ENCODE assay signal across 14 cellular contexts in the genomic region with DNA sequence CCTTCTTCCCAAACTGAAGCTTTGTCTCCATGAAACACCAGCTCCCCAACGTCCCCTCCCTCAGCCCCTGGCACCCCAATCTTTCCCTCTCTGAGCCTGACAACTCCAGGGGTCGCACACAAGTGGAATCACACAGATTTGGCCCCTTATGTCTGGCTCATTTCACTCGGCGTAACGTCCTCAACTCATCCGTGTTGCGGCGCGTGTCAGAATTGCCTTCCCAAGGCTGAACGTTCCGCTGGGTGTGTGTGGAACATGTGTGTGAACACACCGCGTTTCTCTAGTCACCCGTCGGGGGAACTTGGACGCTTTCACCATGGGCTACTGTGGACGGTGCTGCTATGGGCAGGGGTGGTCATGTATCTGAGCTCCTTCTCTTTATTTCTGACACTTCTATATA. TPM values are rescaled to one million over a fixed set of nuclear protein-coding genes. Genes with fewer than 3 reads are reported as not detected.
A peak's percentile ranks its signal among the peaks of the same experiment; 100 is the strongest.
DNase-seq lines count a peak whose midpoint lies in the region; ATAC-seq and TF ChIP-seq lines count a peak whose summit lies in the region.
"Had no signal": no experiment of that assay in that cellular context is flagged by ENCODE, and none has a peak within 500 bp of the region (broad histone marks: within the 10 kb centered on the region; RNA-seq: fewer than 3 reads in every experiment).

No MANE protein-coding gene starts in this region.

- no peak for TF ChIP-seq CTCF in liver (IDR thresholded peaks at IDR 0.05; ENCODE audit: low read depth, low read length, missing input control)

- no peak for ATAC-seq in activated naive CD8-positive, alpha-beta T cell treated with anti-CD3 and anti-CD28 coated beads, Interleukin-2, amount 50 U/mL, for 24 hours
- ATAC-seq in GM21717 (IDR thresholded peaks at IDR 0.05; ENCODE audit: unreplicated experiment) = no peak

- H3K27me3 ChIP-seq in liver (ENCODE audit: control insufficient read depth in 4 of 4, insufficient read depth in 4 of 4, low read length in 3 of 4) (no peaks in the 10 kb centered on the region), subcutaneous abdominal adipose tissue (ENCODE audit: control insufficient read depth in 5 of 5, insufficient read depth in 4 of 5, low read length in 5 of 5) (no peaks in the 10 kb centered on the region)

- no peak for DNase-seq in activated naive CD8-positive, alpha-beta T cell treated with anti-CD3 and anti-CD28 coated beads, Interleukin-2, amount 50 U/mL, for 24 hours
- DNase-seq in SK-N-MC (ENCODE audit: low read depth, low spot score) = no peak
- DNase-seq in iPS-NIHi7 (ENCODE audit: extremely low spot score) = no peak
- no peak for DNase-seq in activated CD8-positive, alpha-beta memory T cell treated with anti-CD3 and anti-CD28 coated beads, Interleukin-2, amount 50 U/mL, for 48 hours
- DNase-seq: amniotic stem cell; DMS153; gastrocnemius medialis; NCI-H2081 treated with DMSO at 0.1 percent for 48 hours; stimulated activated naive CD4-positive, alpha-beta T cell had no signal

- H3K27ac Mint-ChIP-seq in activated naive CD8-positive, alpha-beta T cell = no peak overlapping the region
- no peak overlapping the region for H3K27ac Mint-ChIP-seq in activated naive CD8-positive, alpha-beta T cell treated with anti-CD3 and anti-CD28 coated beads, Interleukin-2, amount 50 U/mL, for 24 hours

- no peaks in the 10 kb centered on the region for H3K27me3 Mint-ChIP-seq in activated naive CD8-positive, alpha-beta T cell
- H3K27me3 Mint-ChIP-seq in activated naive CD8-positive, alpha-beta T cell treated with anti-CD3 and anti-CD28 coated beads, Interleukin-2, amount 50 U/mL, for 24 hours = no peaks in the 10 kb centered on the region

- no peaks in the 10 kb centered on the region for H3K9me3 ChIP-seq in SK-N-MC (ENCODE audit: low read depth, low read length)
- no peaks in the 10 kb centered on the region for H3K9me3 ChIP-seq in liver (ENCODE audit: control insufficient read depth in 4 of 4, low read length in 3 of 4)
- H3K9me3 ChIP-seq in subcutaneous abdominal adipose tissue (ENCODE audit: control insufficient read depth in 5 of 5, low read length in 5 of 5) = no peaks in the 10 kb centered on the region
- H3K9me3 ChIP-seq: gastrocnemius medialis, prostate gland had no signal

- no peaks in the 10 kb centered on the region for H3K9me3 Mint-ChIP-seq in activated naive CD8-positive, alpha-beta T cell (ENCODE audit: low read depth)
- no peaks in the 10 kb centered on the region for H3K9me3 Mint-ChIP-seq in activated naive CD8-positive, alpha-beta T cell treated with anti-CD3 and anti-CD28 coated beads, Interleukin-2, amount 50 U/mL, for 24 hours

- no peak for TF ChIP-seq RAD21 in liver (IDR thresholded peaks at IDR 0.05)

- peak overlapping the region; percentile 63 for H3K4me3 Mint-ChIP-seq in activated naive CD8-positive, alpha-beta T cell
- no peak overlapping the region for H3K4me3 Mint-ChIP-seq in activated naive CD8-positive, alpha-beta T cell treated with anti-CD3 and anti-CD28 coated beads, Interleukin-2, amount 50 U/mL, for 24 hours

- H3K4me3 ChIP-seq in SK-N-MC (no peak overlapping the region), liver (ENCODE audit: low read depth in 1 of 3, low read length in 3 of 3) (no peak overlapping the region), subcutaneous abdominal adipose tissue (ENCODE audit: low read depth in 1 of 5, low read length in 5 of 5) (no peak overlapping the region)
- H3K4me3 ChIP-seq: gastrocnemius medialis, prostate gland had no signal

- H3K9ac ChIP-seq in SK-N-MC (ENCODE audit: insufficient read length) (no peak overlapping the region), liver (ENCODE audit: low read depth in 1 of 2, low read length in 2 of 2) (no peak overlapping the region), subcutaneous abdominal adipose tissue (ENCODE audit: low read length in 5 of 5) (no peak overlapping the region)

- no peaks in the 10 kb centered on the region for H3K36me3 Mint-ChIP-seq in activated naive CD8-positive, alpha-beta T cell
- no peaks in the 10 kb centered on the region for H3K36me3 Mint-ChIP-seq in activated naive CD8-positive, alpha-beta T cell treated with anti-CD3 and anti-CD28 coated beads, Interleukin-2, amount 50 U/mL, for 24 hours (ENCODE audit: low read depth)

- no peaks in the 10 kb centered on the region for H3K36me3 ChIP-seq in SK-N-MC (ENCODE audit: insufficient read depth, low read length)
- no peaks in the 10 kb centered on the region for H3K36me3 ChIP-seq in liver (ENCODE audit: control insufficient read depth in 4 of 4, insufficient read depth in 3 of 4, low read depth in 1 of 4, low read length in 3 of 4)
- no peaks in the 10 kb centered on the region for H3K36me3 ChIP-seq in subcutaneous abdominal adipose tissue (ENCODE audit: control insufficient read depth in 5 of 5, insufficient read depth in 5 of 5, low read length in 5 of 5)
- H3K36me3 ChIP-seq: gastrocnemius medialis, prostate gland had no signal

- 87% methylated on average over 17 of the region's 17 CpGs for WGBS in liver

- H3K4me1 Mint-ChIP-seq in activated naive CD8-positive, alpha-beta T cell (ENCODE audit: low read depth) = peaks cover 37% of the 10 kb centered on the region
- peaks cover 54% of the 10 kb centered on the region for H3K4me1 Mint-ChIP-seq in activated naive CD8-positive, alpha-beta T cell treated with anti-CD3 and anti-CD28 coated beads, Interleukin-2, amount 50 U/mL, for 24 hours

- H3K4me1 ChIP-seq in liver (ENCODE audit: control insufficient read depth in 4 of 4, insufficient read depth in 4 of 4, low read length in 3 of 4) (peaks cover 41 to 79% (median 63%) of the 10 kb centered on the region in 4 donors), subcutaneous abdominal adipose tissue (ENCODE audit: control insufficient read depth in 5 of 5, insufficient read depth in 5 of 5, low read length in 5 of 5) (peaks cover 16 to 74% (median 65%) of the 10 kb centered on the region in 5 donors)

- peak overlapping the region; percentile 8 for H3K27ac ChIP-seq in SK-N-MC
- H3K27ac ChIP-seq in liver (ENCODE audit: low read depth in 1 of 2, low read length in 2 of 2) = peak overlapping the region; percentile 89 to 95
- H3K27ac ChIP-seq in subcutaneous abdominal adipose tissue (ENCODE audit: low read depth, low read length) = peak overlapping the region; percentile 37
- H3K27ac ChIP-seq: gastrocnemius medialis had no signal

TF ChIP-seq in liver, 16 proteins besides CTCF, POLR2A, EP300 and RAD21:
- no peak for TF ChIP-seq SP1 (IDR thresholded peaks at IDR 0.05)
- no peak for TF ChIP-seq YY1 (IDR thresholded peaks at IDR 0.05)
- no peak for TF ChIP-seq HNF4A (conservative IDR thresholded peaks at IDR 0.05)
- TF ChIP-seq, protein P1, sequence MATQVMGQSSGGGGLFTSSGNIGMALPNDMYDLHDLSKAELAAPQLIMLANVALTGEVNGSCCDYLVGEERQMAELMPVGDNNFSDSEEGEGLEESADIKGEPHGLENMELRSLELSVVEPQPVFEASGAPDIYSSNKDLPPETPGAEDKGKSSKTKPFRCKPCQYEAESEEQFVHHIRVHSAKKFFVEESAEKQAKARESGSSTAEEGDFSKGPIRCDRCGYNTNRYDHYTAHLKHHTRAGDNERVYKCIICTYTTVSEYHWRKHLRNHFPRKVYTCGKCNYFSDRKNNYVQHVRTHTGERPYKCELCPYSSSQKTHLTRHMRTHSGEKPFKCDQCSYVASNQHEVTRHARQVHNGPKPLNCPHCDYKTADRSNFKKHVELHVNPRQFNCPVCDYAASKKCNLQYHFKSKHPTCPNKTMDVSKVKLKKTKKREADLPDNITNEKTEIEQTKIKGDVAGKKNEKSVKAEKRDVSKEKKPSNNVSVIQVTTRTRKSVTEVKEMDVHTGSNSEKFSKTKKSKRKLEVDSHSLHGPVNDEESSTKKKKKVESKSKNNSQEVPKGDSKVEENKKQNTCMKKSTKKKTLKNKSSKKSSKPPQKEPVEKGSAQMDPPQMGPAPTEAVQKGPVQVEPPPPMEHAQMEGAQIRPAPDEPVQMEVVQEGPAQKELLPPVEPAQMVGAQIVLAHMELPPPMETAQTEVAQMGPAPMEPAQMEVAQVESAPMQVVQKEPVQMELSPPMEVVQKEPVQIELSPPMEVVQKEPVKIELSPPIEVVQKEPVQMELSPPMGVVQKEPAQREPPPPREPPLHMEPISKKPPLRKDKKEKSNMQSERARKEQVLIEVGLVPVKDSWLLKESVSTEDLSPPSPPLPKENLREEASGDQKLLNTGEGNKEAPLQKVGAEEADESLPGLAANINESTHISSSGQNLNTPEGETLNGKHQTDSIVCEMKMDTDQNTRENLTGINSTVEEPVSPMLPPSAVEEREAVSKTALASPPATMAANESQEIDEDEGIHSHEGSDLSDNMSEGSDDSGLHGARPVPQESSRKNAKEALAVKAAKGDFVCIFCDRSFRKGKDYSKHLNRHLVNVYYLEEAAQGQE (IDR thresholded peaks at IDR 0.05) = no peak
- TF ChIP-seq GABPA (IDR thresholded peaks at IDR 0.05 in 1 of 2, conservative IDR thresholded peaks at IDR 0.05 in 1 of 2) = no peak
- no peak for TF ChIP-seq TAF1 (conservative IDR thresholded peaks at IDR 0.05)

RNA-seq across cellular contexts. Expression of a gene that starts 45.0 kb away (rescaled TPM):
- 10 to 100 TPM in 1 of 2 donors, 1 to 10 TPM in 1; 4.7 to 29.5 TPM for total RNA-seq in liver
- 1 to 10 TPM; 3.4 to 4.7 TPM for polyA plus RNA-seq in liver

RNA-seq across cellular contexts. Expression of a gene that starts 45.7 kb away (rescaled TPM):
- total RNA-seq in liver = 1 to 10 TPM in 1 of 2 donors, under 1 TPM in 1; 0.93 to 3.0 TPM
- polyA plus RNA-seq in liver = 1 to 10 TPM in 1 of 2 donors, under 1 TPM in 1; 0.60 to 1.9 TPM

Comparison
In these comparisons a context has a peak if more than half of its experiments do, and no peak if none do; other contexts are left out.
1. H3K27ac ChIP-seq: peak in every context shown above with its lines; median percentile 92 in liver; 37 in subcutaneous abdominal adipose tissue; 8 in SK-N-MC.